ENCODE assay signal across 20 cellular contexts in genomic region chr6:20866038-20866437, GRCh38.
DNase-seq lines count a peak whose midpoint lies in the region; TF ChIP-seq lines count a peak whose summit lies in the region.
"Had no signal": no experiment of that assay in that cellular context is flagged by ENCODE, and none has a peak within 500 bp of the region (broad histone marks: within the 10 kb centered on the region; RNA-seq: fewer than 3 reads in every experiment).

No MANE protein-coding gene starts in this region.

- H3K4me3 ChIP-seq in HEK293 (ENCODE audit: low read depth, low read length) (no peak overlapping the region), choroid plexus epithelial cell (ENCODE audit: low read depth, low read length) (no peak overlapping the region)
- H3K4me3 ChIP-seq: left lung, tibial artery had no signal

- TF ChIP-seq CTCF in HEK293 (tag by site-specific recombination; IDR thresholded peaks at IDR 0.05) (no peak), choroid plexus epithelial cell (conservative IDR thresholded peaks at IDR 0.05; ENCODE audit: low read depth, low read length) (no peak), nephron (IDR thresholded peaks at IDR 0.05; ENCODE audit: unreplicated experiment in 3 of 3) (no peak), endothelial cell (IDR thresholded peaks at IDR 0.05; ENCODE audit: unreplicated experiment) (no peak)

- H3K36me3 Mint-ChIP-seq in nephron (ENCODE audit: low read depth) (no peaks in the 10 kb centered on the region), endothelial cell (ENCODE audit: low read depth, unreplicated experiment) (no peaks in the 10 kb centered on the region)
- H3K36me3 Mint-ChIP-seq: activated naive CD4-positive, alpha-beta T cell treated with anti-CD3 and anti-CD28 coated beads, Interleukin-2, amount 50 U/mL, for 72 hours had no signal

- H3K27ac ChIP-seq in HEK293 (ENCODE audit: extremely low read depth, low read depth, low read length): no peak overlapping the region
- H3K27ac ChIP-seq: left lung, tibial artery had no signal

- H3K4me3 Mint-ChIP-seq in nephron (no peak overlapping the region), endothelial cell (ENCODE audit: unreplicated experiment) (no peak overlapping the region)
- H3K4me3 Mint-ChIP-seq: activated CD4-positive, alpha-beta T cell treated with anti-CD3 and anti-CD28 coated beads for 36 hours; activated T-cell treated with anti-CD3 and anti-CD28 coated beads, Interleukin-2, amount 50 U/mL, for 72 hours; CD4-positive, alpha-beta memory T cell; stimulated activated naive CD8-positive, alpha-beta T cell treated with anti-CD3 and anti-CD28 coated beads, Interleukin-15, Interleukin-2, amounts not matched to agents 100 ng/mL and 50 ng/mL, for 24 hours had no signal

- peaks cover 44% of the 10 kb centered on the region for H3K4me1 Mint-ChIP-seq in nephron
- H3K4me1 Mint-ChIP-seq in endothelial cell (ENCODE audit: unreplicated experiment): peaks cover 2% of the 10 kb centered on the region
- H3K4me1 Mint-ChIP-seq: activated CD4-positive, alpha-beta T cell treated with anti-CD3 and anti-CD28 coated beads for 36 hours; CD4-positive, alpha-beta memory T cell had no signal

- CTCF ChIA-PET in HEK293 (lab: Yijun Ruan, JAX): interaction anchor here (0.8 kb wide), 1 partner anchor 299 kb away, joined by 3 read pairs; no protein-coding TSS in a partner anchor

- no peaks in the 10 kb centered on the region for H3K9me3 ChIP-seq in HEK293 (ENCODE audit: control insufficient read depth, insufficient read depth, low read depth, low read length)
- H3K9me3 ChIP-seq: left lung, tibial artery had no signal

- no peaks in the 10 kb centered on the region for H3K36me3 ChIP-seq in HEK293 (ENCODE audit: control insufficient read depth in 2 of 2, insufficient read depth in 1 of 2, low read length in 2 of 2)
- H3K36me3 ChIP-seq: left lung, tibial artery had no signal

- H3K4me1 ChIP-seq in HEK293 (ENCODE audit: control insufficient read depth, insufficient read depth, low read length): peaks cover 11% of the 10 kb centered on the region; the same call in 1 of the 2 replicates
- H3K4me1 ChIP-seq: left lung, tibial artery had no signal

- POLR2A ChIA-PET in HEK293 (lab: Yijun Ruan, JAX): interaction anchor here (0.5 kb wide), 1 partner anchor 723 kb away, joined by 3 read pairs; no protein-coding TSS in a partner anchor

- no peaks in the 10 kb centered on the region for H3K9me3 Mint-ChIP-seq in nephron
- H3K9me3 Mint-ChIP-seq in endothelial cell (ENCODE audit: unreplicated experiment): no peaks in the 10 kb centered on the region
- H3K9me3 Mint-ChIP-seq: activated T-cell treated with anti-CD3 and anti-CD28 coated beads, Interleukin-2, amount 50 U/mL, for 72 hours; stimulated activated naive CD8-positive, alpha-beta T cell treated with anti-CD3 and anti-CD28 coated beads, Interleukin-15, Interleukin-2, amounts not matched to agents 100 ng/mL and 50 ng/mL, for 24 hours had no signal

- H3K27ac Mint-ChIP-seq in nephron (peak overlapping the region in 2 of 3 experiments; percentile 20 to 51), endothelial cell (ENCODE audit: unreplicated experiment) (no peak overlapping the region)
- H3K27ac Mint-ChIP-seq: activated CD4-positive, alpha-beta T cell treated with anti-CD3 and anti-CD28 coated beads for 36 hours; activated naive CD4-positive, alpha-beta T cell treated with anti-CD3 and anti-CD28 coated beads, Interleukin-2, amount 50 U/mL, for 72 hours; activated T-cell treated with anti-CD3 and anti-CD28 coated beads, Interleukin-2, amount 50 U/mL, for 72 hours; CD4-positive, alpha-beta memory T cell; stimulated activated naive CD8-positive, alpha-beta T cell treated with anti-CD3 and anti-CD28 coated beads, Interleukin-15, Interleukin-2, amounts not matched to agents 100 ng/mL and 50 ng/mL, for 24 hours had no signal

- no peaks in the 10 kb centered on the region for H3K27me3 Mint-ChIP-seq in nephron (ENCODE audit: low read depth)
- no peaks in the 10 kb centered on the region for H3K27me3 Mint-ChIP-seq in endothelial cell (ENCODE audit: unreplicated experiment)
- H3K27me3 Mint-ChIP-seq: activated CD4-positive, alpha-beta T cell treated with anti-CD3 and anti-CD28 coated beads for 36 hours; CD4-positive, alpha-beta memory T cell; stimulated activated naive CD8-positive, alpha-beta T cell treated with anti-CD3 and anti-CD28 coated beads, Interleukin-15, Interleukin-2, amounts not matched to agents 100 ng/mL and 50 ng/mL, for 24 hours had no signal

- DNase-seq in NCI-H1930 (lab: John Stamatoyannopoulos, UW) (peak; percentile 54 to 69), choroid plexus epithelial cell (ENCODE audit: low read depth) (peak; percentile 43), dermis blood vessel endothelial cell (no peak), endothelial cell (ENCODE audit: low spot score) (no peak), mesenteric fat pad (ENCODE audit: low spot score) (no peak)
- DNase-seq: activated CD4-positive, alpha-beta T cell treated with anti-CD3 and anti-CD28 coated beads for 36 hours; activated T-cell treated with anti-CD3 and anti-CD28 coated beads, Interleukin-2, amount 50 U/mL, for 72 hours; CD4-positive, alpha-beta memory T cell; left lung; NCI-H2107; NCI-H82; OCI-M1; Right ventricle myocardium superior; stimulated activated CD4-positive, alpha-beta T cell treated with anti-CD3 and anti-CD28 coated beads, Interleukin-4, amount 100 ng/mL, for 1 hour; SW 1271; tibial artery had no signal

TF ChIP-seq in HEK293, 187 proteins besides CTCF, POLR2A, EP300 and RAD21:
- TF ChIP-seq PRDM6 (tag by site-specific recombination; IDR thresholded peaks at IDR 0.05) (0 out of 2 replicates have a peak, but pooled peaks have one; percentile 26), ZNF704 (tag by site-specific recombination; IDR thresholded peaks at IDR 0.05) (no peak), FEZF1 (tag by site-specific recombination; IDR thresholded peaks at IDR 0.05) (0 out of 2 replicates have a peak, but pooled peaks have one; percentile 7)
TF ChIP-seq in HEK293: peak in this region for 2.

Comparison
In these comparisons a context has a peak if more than half of its experiments do, and no peak if none do; other contexts are left out.
1. DNase-seq: peak in NCI-H1930 (2 of 2) and choroid plexus epithelial cell (single experiment); none in dermis blood vessel endothelial cell (single experiment), endothelial cell (single experiment) and mesenteric fat pad (single experiment).